Comparison of ENCODE assay signal across 8 cellular contexts in genomic region chr1:107829083-107829771, GRCh38.
A peak's percentile ranks its signal among the peaks of the same experiment; 100 is the strongest.
DNase-seq lines count a peak whose midpoint lies in the region; ATAC-seq and TF ChIP-seq lines count a peak whose summit lies in the region.

No MANE protein-coding gene starts in this region.

- H3K4me1 Mint-ChIP-seq in IgD-negative memory B cell (peaks cover 51 to 61% (median 56%) of the 10 kb centered on the region in 3 donors), T-helper 17 cell (peaks cover 33% of the 10 kb centered on the region), Calu3 (ENCODE audit: low read depth, unreplicated experiment) (no peaks in the 10 kb centered on the region)

- H3K27ac Mint-ChIP-seq in IgD-negative memory B cell (peak overlapping the region; percentile 12 to 52 (median 14)), T-helper 17 cell (peak overlapping the region; percentile 57), Calu3 (ENCODE audit: unreplicated experiment) (no peak overlapping the region)

- BruUV-seq in Calu3 (replicated peaks; lab: Mats Ljungman, UMichigan), result no TSS peak

- H3K79me2 ChIP-seq in GM23248 (ENCODE audit: insufficient read depth), result no peaks in the 10 kb centered on the region

- H3K27ac ChIP-seq in GM23248 (no peak overlapping the region), colonic mucosa (no peak overlapping the region)

- no peaks in the 10 kb centered on the region for H3F3A ChIP-seq in GM23248 (ENCODE audit: insufficient read depth)

- in situ Hi-C loops in GM13977 (cut with MboI; ENCODE audit: low pct_unique_long_range_greater_than_20kb, low sequenced_read_pairs, unreplicated experiment) (no loop called here), GM23248 (cut with MboI) (no loop called here)

- intact Hi-C loops in sciatic nerve (cut with DNase I), result no loop called here
- intact Hi-C loops in Calu3 (cut with micrococcal nuclease; ENCODE audit: unreplicated experiment), result no loop called here
- intact Hi-C loops in colonic mucosa (cut with DNase I), result no loop called here

- DNase-seq in GM13977 (ENCODE audit: low spot score) (peak; percentile 5), T-helper 17 cell (no peak), myocyte (ENCODE audit: low read depth) (peak; percentile 32), GM23248 (no peak), sciatic nerve (ENCODE audit: low spot score) (no peak), Calu3 (no peak), colonic mucosa (no peak)

- H3K9me2 ChIP-seq in GM23248 (ENCODE audit: insufficient read depth), result no peaks in the 10 kb centered on the region

- H3K4me3 Mint-ChIP-seq in IgD-negative memory B cell (peak overlapping the region; percentile 22 to 78 (median 62)), T-helper 17 cell (peak overlapping the region; percentile 39), Calu3 (ENCODE audit: low read depth, unreplicated experiment) (no peak overlapping the region)

- peak; percentile 79 for ATAC-seq in T-helper 17 cell
- no peak for ATAC-seq in sciatic nerve

- CTCF ChIA-PET in Calu3 (lab: Charles Lee), result no interaction called here

- no peaks in the 10 kb centered on the region for H3K9me3 Mint-ChIP-seq in IgD-negative memory B cell
- no peaks in the 10 kb centered on the region for H3K9me3 Mint-ChIP-seq in Calu3 (ENCODE audit: low read depth, unreplicated experiment)

- H3K4me3 ChIP-seq in GM23248, result no peak overlapping the region
- H3K4me3 ChIP-seq in colonic mucosa, result no peak overlapping the region

- H3K36me3 Mint-ChIP-seq in IgD-negative memory B cell (no peaks in the 10 kb centered on the region), T-helper 17 cell (ENCODE audit: low read depth) (peaks cover 2% of the 10 kb centered on the region), Calu3 (ENCODE audit: insufficient read depth, unreplicated experiment) (no peaks in the 10 kb centered on the region)

- no peaks in the 10 kb centered on the region for H3K27me3 ChIP-seq in GM23248 (replicated peaks; ENCODE audit: insufficient read depth)
- H3K27me3 ChIP-seq in colonic mucosa, result no peaks in the 10 kb centered on the region

- H3K27me3 Mint-ChIP-seq in IgD-negative memory B cell (no peaks in the 10 kb centered on the region), T-helper 17 cell (no peaks in the 10 kb centered on the region), Calu3 (ENCODE audit: unreplicated experiment) (peaks cover 19% of the 10 kb centered on the region)

- no peak overlapping the region for H3K9ac ChIP-seq in GM23248
- no peak overlapping the region for H3K9ac ChIP-seq in colonic mucosa (ENCODE audit: low read depth in 2 of 2, low read length in 2 of 2)

- H3K4me1 ChIP-seq in GM23248 (ENCODE audit: insufficient read depth) (no peaks in the 10 kb centered on the region), colonic mucosa (no peaks in the 10 kb centered on the region)

- H3K9me3 ChIP-seq in T-helper 17 cell (ENCODE audit: control insufficient read depth, low read length, poor library complexity, severe bottlenecking), result no peaks in the 10 kb centered on the region
- H3K9me3 ChIP-seq in GM23248 (ENCODE audit: low read depth), result no peaks in the 10 kb centered on the region
- H3K9me3 ChIP-seq in colonic mucosa, result no peaks in the 10 kb centered on the region

- H3K4me2 ChIP-seq in GM23248 (ENCODE audit: unreplicated experiment), result no peak overlapping the region

- H3K36me3 ChIP-seq in GM23248 (ENCODE audit: low read depth), result no peaks in the 10 kb centered on the region
- H3K36me3 ChIP-seq in colonic mucosa, result no peaks in the 10 kb centered on the region

- TF ChIP-seq CTCF in GM13977 (IDR thresholded peaks at IDR 0.05; ENCODE audit: extremely low read depth, insufficient read depth, missing control alignments), result no peak
- no peak for TF ChIP-seq CTCF in Calu3 (IDR thresholded peaks at IDR 0.05; ENCODE audit: unreplicated experiment)
- TF ChIP-seq CTCF in colonic mucosa (IDR thresholded peaks at IDR 0.05), result no peak

- no peak overlapping the region for H2AFZ ChIP-seq in GM23248

- H4K20me1 ChIP-seq in GM23248 (ENCODE audit: insufficient read depth), result no peaks in the 10 kb centered on the region

Comparison
In these comparisons a context has a peak if more than half of its experiments do, and no peak if none do; other contexts are left out.
1. DNase-seq: peak in GM13977 (single experiment) and myocyte (single experiment); none in T-helper 17 cell (0 of 3), GM23248 (single experiment), sciatic nerve (single experiment), Calu3 (single experiment) and colonic mucosa (single experiment).